ENCODE assay signal across 8 cellular contexts in genomic region chr17:67528751-67529436, GRCh38.
DNase-seq lines count a peak whose midpoint lies in the region; ATAC-seq and TF ChIP-seq lines count a peak whose summit lies in the region.

No MANE protein-coding gene starts in this region.

- peak in 1 of 2 donors; percentile 44 for TF ChIP-seq RAD21 in liver (IDR thresholded peaks at IDR 0.05)

- DNase-seq in DMS53 treated with DMSO at 0.1 percent for 48 hours (lab: John Stamatoyannopoulos, UW; ENCODE audit: unreplicated experiment) = peak; percentile 95
- DNase-seq in NCI-H446 treated with DMSO at 0.1 percent for 48 hours (lab: John Stamatoyannopoulos, UW) = peak; percentile 21
- peak; percentile 71 for DNase-seq in dedifferentiated amniotic fluid mesenchymal stem cell (ENCODE audit: extremely low spot score)
- peak; percentile 86 for DNase-seq in testis
- DNase-seq in activated naive CD4-positive, alpha-beta T cell (lab: John Stamatoyannopoulos, UW) = no peak
- no peak for DNase-seq in activated CD4-positive, CD25-positive, alpha-beta regulatory T cell treated with anti-CD3 and anti-CD28 coated beads, Interleukin-2, amount 50 U/mL, for 72 hours

- 46% methylated on average over 22 of the region's 22 CpGs for whole genome bisulfite sequencing in liver
- WGBS in testis, 2 donors = 5 to 10% methylated on average over 17 to 19 of the region's 22 CpGs

- H3K27ac ChIP-seq in liver (ENCODE audit: low read depth in 1 of 2, low read length in 2 of 2) (peak overlapping the region in 1 of 2 donors; percentile 58), testis (peak overlapping the region; percentile 3 to 82)

- TF ChIP-seq POLR2A in testis (IDR thresholded peaks at IDR 0.05) = no peak

- intact Hi-C loops in testis (cut with DNase I; ENCODE audit: low total_unique reads) = no loop called here

- no peaks in the 10 kb centered on the region for H3K27me3 ChIP-seq in liver (ENCODE audit: control insufficient read depth in 4 of 4, insufficient read depth in 4 of 4, low read length in 3 of 4)
- H3K27me3 ChIP-seq in testis = no peaks in the 10 kb centered on the region

- no peaks in the 10 kb centered on the region for H3K9me3 ChIP-seq in liver (ENCODE audit: control insufficient read depth in 4 of 4, low read length in 3 of 4)
- no peaks in the 10 kb centered on the region for H3K9me3 ChIP-seq in testis

- H3K4me3 ChIP-seq in liver (ENCODE audit: low read depth in 1 of 3, low read length in 3 of 3) (peak overlapping the region in 1 of 3 donors; percentile 8), testis (peak overlapping the region; percentile 1 to 20)

- TF ChIP-seq CTCF in liver (IDR thresholded peaks at IDR 0.05; ENCODE audit: low read depth, low read length, missing input control) (no peak), testis (IDR thresholded peaks at IDR 0.05) (no peak)

- no peak overlapping the region for H3K9ac ChIP-seq in liver (ENCODE audit: low read depth in 1 of 2, low read length in 2 of 2)

- H3K36me3 ChIP-seq in liver (ENCODE audit: control insufficient read depth in 4 of 4, insufficient read depth in 3 of 4, low read depth in 1 of 4, low read length in 3 of 4) (no peaks in the 10 kb centered on the region), testis (ENCODE audit: low read depth, missing control alignments) (no peaks in the 10 kb centered on the region)

- ATAC-seq in GM18520 (IDR thresholded peaks at IDR 0.05; ENCODE audit: unreplicated experiment) = no peak

- H3K4me1 ChIP-seq in liver (ENCODE audit: control insufficient read depth in 4 of 4, insufficient read depth in 4 of 4, low read length in 3 of 4) (peaks cover 0 to 6% (median 2%) of the 10 kb centered on the region in 4 donors), testis (peaks cover 28% of the 10 kb centered on the region)

TF ChIP-seq in liver, 16 proteins besides CTCF, POLR2A, EP300 and RAD21:
- TF ChIP-seq YY1 (IDR thresholded peaks at IDR 0.05) (peak; percentile 46), NR2F2 (IDR thresholded peaks at IDR 0.05) (peak; percentile 57), REST (IDR thresholded peaks at IDR 0.05) (no peak), HNF4A (conservative IDR thresholded peaks at IDR 0.05) (no peak), RXRA (IDR thresholded peaks at IDR 0.05) (peak; percentile 12 to 49), EGR1 (IDR thresholded peaks at IDR 0.05; ENCODE audit: low read depth in 2 of 2) (no peak), SP1 (IDR thresholded peaks at IDR 0.05) (peak; percentile 37)
- TF ChIP-seq, protein P1, sequence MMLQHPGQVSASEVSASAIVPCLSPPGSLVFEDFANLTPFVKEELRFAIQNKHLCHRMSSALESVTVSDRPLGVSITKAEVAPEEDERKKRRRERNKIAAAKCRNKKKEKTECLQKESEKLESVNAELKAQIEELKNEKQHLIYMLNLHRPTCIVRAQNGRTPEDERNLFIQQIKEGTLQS (IDR thresholded peaks at IDR 0.05) = no peak
- TF ChIP-seq, protein P2, sequence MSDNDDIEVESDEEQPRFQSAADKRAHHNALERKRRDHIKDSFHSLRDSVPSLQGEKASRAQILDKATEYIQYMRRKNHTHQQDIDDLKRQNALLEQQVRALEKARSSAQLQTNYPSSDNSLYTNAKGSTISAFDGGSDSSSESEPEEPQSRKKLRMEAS (IDR thresholded peaks at IDR 0.05) = no peak
TF ChIP-seq in liver: peak in this region for 4.

Comparison
In these comparisons a context has a peak if more than half of its experiments do, and no peak if none do; other contexts are left out.
1. DNase-seq: peak in DMS53 treated with DMSO at 0.1 percent for 48 hours (single experiment), NCI-H446 treated with DMSO at 0.1 percent for 48 hours (single experiment), dedifferentiated amniotic fluid mesenchymal stem cell (single experiment) and testis (single experiment); none in activated naive CD4-positive, alpha-beta T cell (0 of 4) and activated CD4-positive, CD25-positive, alpha-beta regulatory T cell treated with anti-CD3 and anti-CD28 coated beads, Interleukin-2, amount 50 U/mL, for 72 hours (single experiment).